Comparison of ENCODE assay signal across 8 cellular contexts in the genomic region with DNA sequence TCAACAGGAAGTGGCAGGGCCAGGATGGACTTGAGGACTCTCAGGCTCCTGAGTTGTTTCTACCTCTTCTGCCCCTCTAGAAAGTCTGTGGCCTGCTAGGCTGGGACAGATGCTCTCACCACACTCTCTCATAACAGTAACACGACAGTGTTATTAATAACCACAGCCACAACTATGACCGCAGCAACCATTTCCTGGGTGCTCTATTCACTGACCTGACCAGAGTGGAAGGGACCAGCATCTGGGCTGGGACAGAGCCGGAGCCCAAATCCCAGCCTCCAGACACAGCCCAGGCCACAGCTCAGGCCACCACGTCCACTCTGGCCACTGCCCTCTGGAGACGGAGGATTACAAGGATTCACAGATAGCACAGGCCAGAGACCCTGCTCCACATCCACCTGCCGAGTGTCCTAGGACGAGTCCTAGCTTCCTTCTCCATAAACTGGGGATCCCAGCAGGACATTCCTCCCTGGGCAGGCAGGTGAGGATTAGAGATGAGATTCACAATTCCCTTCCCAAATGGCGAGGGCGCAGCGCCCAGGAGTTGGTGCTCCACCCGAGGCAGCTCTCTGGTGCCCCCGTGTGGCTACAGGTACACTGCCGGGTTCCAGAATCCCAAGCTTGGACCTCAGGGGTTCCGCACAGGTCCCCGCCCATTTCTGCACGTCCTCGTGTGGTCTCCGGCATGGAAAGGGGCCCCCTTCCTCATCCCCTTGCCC. TPM values are rescaled to one million over a fixed set of nuclear protein-coding genes. Genes with fewer than 3 reads are reported as not detected.
A peak's percentile ranks its signal among the peaks of the same experiment; 100 is the strongest.
DNase-seq lines count a peak whose midpoint lies in the region; ATAC-seq, FAIRE-seq and TF ChIP-seq lines count a peak whose summit lies in the region.

No MANE protein-coding gene starts in this region.

- in situ Hi-C loops in K562 (cut with MboI): no loop called here

- H3K9ac ChIP-seq in K562 (ENCODE audit: insufficient read depth in 1 of 2, low read depth in 2 of 2, low read length in 2 of 2) (no peak overlapping the region), kidney (ENCODE audit: low read length in 2 of 2) (no peak overlapping the region)

- 17% methylated on average over 8 of the region's 18 CpGs for WGBS in K562 (ENCODE audit: insufficient coverage, low coverage, missing lambda C conversion rate)

- TF ChIP-seq RAD21 in K562 (CRISPR knock-in tag; conservative IDR thresholded peaks at IDR 0.05 in 1 of 2, IDR thresholded peaks at IDR 0.05 in 1 of 2): peak in 1 of 2 experiments; percentile 54; a peak in 2 of 4 replicates

- CTCF ChIA-PET in K562 (lab: Yijun Ruan, JAX; ENCODE audit: low intra/inter-chr PET ratio): interaction anchor here (1.0 kb wide), 1 partner anchor 742 kb away, joined by 3 read pairs; no protein-coding TSS in a partner anchor

- H3K36me3 ChIP-seq in K562 (ENCODE audit: control insufficient read depth, insufficient read depth, low read length) (no peaks in the 10 kb centered on the region), kidney (ENCODE audit: control insufficient read depth in 1 of 2, insufficient read depth in 2 of 2, low read length in 2 of 2) (no peaks in the 10 kb centered on the region)

- FAIRE-seq in K562 (lab: Jason Lieb, UNC): peak; percentile 52
- no peak for FAIRE-seq in kidney (lab: Jason Lieb, UNC)

- H4K20me1 ChIP-seq in K562 (replicated peaks; ENCODE audit: control insufficient read depth, insufficient read depth, low read length): peaks cover under 1% of the 10 kb centered on the region; the same call in 1 of the 2 replicates

- H3K27ac ChIP-seq in K562 (ENCODE audit: extremely low read depth, low read depth, low read length) (no peak overlapping the region), kidney (ENCODE audit: low read depth in 2 of 2, low read length in 2 of 2) (no peak overlapping the region)

- no peaks in the 10 kb centered on the region for H3K79me2 ChIP-seq in K562 (ENCODE audit: control insufficient read depth, insufficient read depth, low read length)

- POLR2A ChIA-PET in K562 (lab: Yijun Ruan, JAX): no interaction called here

- ATAC-seq in GM19351 (IDR thresholded peaks at IDR 0.05; ENCODE audit: unreplicated experiment) (peak; percentile 88), K562 (peak; percentile 76)

- H3K9me1 ChIP-seq in K562 (ENCODE audit: control insufficient read depth, insufficient read depth, low read length): no peaks in the 10 kb centered on the region

- H3K4me1 ChIP-seq in K562 (replicated peaks in 1 of 2; ENCODE audit: control insufficient read depth in 2 of 2, insufficient read depth in 2 of 2, low read length in 2 of 2): peaks cover 0 to 4% of the 10 kb centered on the region in 2 experiments; a peak in 1 of 5 replicates
- no peaks in the 10 kb centered on the region for H3K4me1 ChIP-seq in kidney (ENCODE audit: control insufficient read depth in 1 of 2, insufficient read depth in 1 of 2, low read depth in 1 of 2, low read length in 2 of 2)

- H3K4me2 ChIP-seq in K562 (ENCODE audit: insufficient read depth, low read length): no peak overlapping the region

- BruUV-seq in K562 (replicated peaks; lab: Mats Ljungman, UMichigan): no TSS peak

- no peak for TF ChIP-seq EP300 in K562 (IDR thresholded peaks at IDR 0.05; ENCODE audit: low read length)

- intact Hi-C loops in K562 (cut with micrococcal nuclease): loop anchor here (10.0 kb wide), 1 partner anchor 740 kb away; no protein-coding TSS in a partner anchor
- intact Hi-C loops in kidney (cut with DNase I): no loop called here

- TF ChIP-seq POLR2A in K562 (conservative IDR thresholded peaks at IDR 0.05): no peak

- peak; percentile 68 to 71 (median 68) for TF ChIP-seq CTCF in K562 (IDR thresholded peaks at IDR 0.05 in 2 of 3, conservative IDR thresholded peaks at IDR 0.05 in 1 of 3; ENCODE audit: insufficient read depth in 2 of 3, low read depth in 1 of 3, low read length in 3 of 3)
- peak; percentile 55 for TF ChIP-seq CTCF in kidney (IDR thresholded peaks at IDR 0.05; ENCODE audit: borderline replicate concordance, extremely low read depth, insufficient read depth)

- no peak overlapping the region for H2AFZ ChIP-seq in K562 (ENCODE audit: low read depth, low read length)

- no peak overlapping the region for H3K4me3 ChIP-seq in K562
- H3K4me3 ChIP-seq in kidney (ENCODE audit: low read length in 2 of 2): no peak overlapping the region

- no peaks in the 10 kb centered on the region for H3K27me3 ChIP-seq in K562 (ENCODE audit: control insufficient read depth in 2 of 2, insufficient read depth in 2 of 2, low read length in 2 of 2)

- DNase-seq in COLO668 (lab: John Stamatoyannopoulos, UW; ENCODE audit: unreplicated experiment): peak; percentile 77
- peak; percentile 74 for DNase-seq in HuH-7 (ENCODE audit: low spot score)
- DNase-seq in SKM-1 treated with dmso at 0.1 percent for 144 hours (lab: John Stamatoyannopoulos, UW; ENCODE audit: unreplicated experiment): peak; percentile 10
- peak; percentile 63 to 75 (median 70) for DNase-seq in K562 (ENCODE audit: extremely low read depth in 1 of 4, low spot score in 3 of 4)
- peak; percentile 84 for DNase-seq in kidney
- peak; percentile 21 to 31 for DNase-seq in stimulated activated CD8-positive, alpha-beta memory T cell treated with anti-CD3 and anti-CD28 coated beads, Interleukin-15, amount 100 ng/mL, for 48 hours (ENCODE audit: low read depth in 2 of 2)
- DNase-seq in NCI-H187 treated with DMSO at 0.1 percent for 48 hours (lab: John Stamatoyannopoulos, UW): no peak

- H3K9me3 ChIP-seq in K562 (replicated peaks; ENCODE audit: control insufficient read depth, insufficient read depth, low read depth, low read length): no peaks in the 10 kb centered on the region
- no peaks in the 10 kb centered on the region for H3K9me3 ChIP-seq in kidney (ENCODE audit: control insufficient read depth in 1 of 2, low read length in 2 of 2)

RNA-seq across cellular contexts. Expression of gene PNPLA5, which starts 7.1 kb away (rescaled TPM):
- not detected in 2 replicates for total RNA-seq in K562 (2011; cell fraction: chromatin; rRNA removed; ENCODE audit: low replicate concordance)
- total RNA-seq in K562 (2011; cell fraction: nucleolus; rRNA removed): not detected in 2 replicates
- not detected in 2 replicates for total RNA-seq in K562 (2011; cell fraction: nucleoplasm; rRNA removed)
- total RNA-seq in K562 (2014; rRNA removed) (not detected in 2 replicates), K562 (2014; rRNA removed; fragmentation: Illumina TruSeq; extraction: Trizol) (not detected in 2 replicates), K562 (2015; rRNA removed; fragmentation: Illumina TruSeq; extraction: Trizol) (not detected in 2 replicates), K562 (2021) (not detected in 2 replicates), kidney (not detected)
- polyA plus RNA-seq in K562 (2011; rRNA removed) (not detected in 2 replicates), K562 (2014; fragmentation: Illumina TruSeq; extraction: Trizol) (not detected in 2 replicates), K562 (2014; fragmentation: Nextera tagmentation; extraction: Ambion mirVana) (not detected), K562 (2014; rRNA removed) (not detected in 2 replicates), kidney (ENCODE audit: insufficient read depth, low read depth, low replicate concordance) (not detected)
- polyA plus RNA-seq in K562 (2011; cell fraction: cytosol; rRNA removed): not detected in 2 replicates
- not detected in 2 replicates for polyA plus RNA-seq in K562 (2011; cell fraction: nucleus; rRNA removed)
- polyA plus RNA-seq in K562 (2012): not detected in 2 replicates
- polyA minus RNA-seq in K562 (2011; rRNA and poly(A)+ RNA removed): not detected in 2 replicates
- polyA minus RNA-seq in K562 (2011; cell fraction: cytosol; rRNA and poly(A)+ RNA removed): not detected in 2 replicates
- polyA minus RNA-seq in K562 (2011; cell fraction: nucleus; rRNA and poly(A)+ RNA removed): not detected in 2 replicates

RNA-seq across cellular contexts. Expression of gene SULT4A1, which starts 22.4 kb away (rescaled TPM):
- 0.46 and 0.81 TPM in 2 replicates for total RNA-seq in K562 (2011; cell fraction: chromatin; rRNA removed; ENCODE audit: low replicate concordance)
- total RNA-seq in K562 (2011; cell fraction: nucleolus; rRNA removed): 0.33 and 0.66 TPM in 2 replicates
- total RNA-seq in K562 (2011; cell fraction: nucleoplasm; rRNA removed): 0.23 and 0.29 TPM in 2 replicates
- 0.08 TPM in 1 of 2 replicates, not detected in the other for total RNA-seq in K562 (2014; rRNA removed)
- 0.07 and 0.10 TPM in 2 replicates for total RNA-seq in K562 (2014; rRNA removed; fragmentation: Illumina TruSeq; extraction: Trizol)
- 0.08 TPM in 1 of 2 replicates, not detected in the other for total RNA-seq in K562 (2015; rRNA removed; fragmentation: Illumina TruSeq; extraction: Trizol)
- 0.11 and 0.20 TPM in 2 replicates for total RNA-seq in K562 (2021)
- 0.09 and 0.14 TPM in 2 replicates for polyA plus RNA-seq in K562 (2011; rRNA removed)
- 0.12 TPM in 1 of 2 replicates, not detected in the other for polyA plus RNA-seq in K562 (2011; cell fraction: cytosol; rRNA removed)
- polyA plus RNA-seq in K562 (2011; cell fraction: nucleus; rRNA removed): 1.6 and 2.7 TPM in 2 replicates
- 0.09 and 0.64 TPM in 2 replicates for polyA plus RNA-seq in K562 (2012)
- polyA plus RNA-seq in K562 (2014; fragmentation: Illumina TruSeq; extraction: Trizol): 0.06 and 0.10 TPM in 2 replicates
- under 1 TPM in 1 of 2 experiments, not detected in 1; 0.03 TPM for polyA plus RNA-seq in K562 (2014; fragmentation: Nextera tagmentation; extraction: Ambion mirVana)
- polyA plus RNA-seq in K562 (2014; rRNA removed): 0.07 and 0.11 TPM in 2 replicates
- polyA minus RNA-seq in K562 (2011; rRNA and poly(A)+ RNA removed): 0.09 and 0.18 TPM in 2 replicates
- 0.29 TPM in 1 of 2 replicates, not detected in the other for polyA minus RNA-seq in K562 (2011; cell fraction: cytosol; rRNA and poly(A)+ RNA removed)
- polyA minus RNA-seq in K562 (2011; cell fraction: nucleus; rRNA and poly(A)+ RNA removed): 0.27 and 0.67 TPM in 2 replicates
- total RNA-seq in kidney: 0.57 TPM
- polyA plus RNA-seq in kidney (ENCODE audit: insufficient read depth, low read depth, low replicate concordance): 0.52 TPM

RNA-seq across cellular contexts. Expression of gene PNPLA3, which starts 38.8 kb away (rescaled TPM):
- 3.3 and 5.3 TPM in 2 replicates for total RNA-seq in K562 (2011; cell fraction: chromatin; rRNA removed; ENCODE audit: low replicate concordance)
- 0.79 and 1.3 TPM in 2 replicates for total RNA-seq in K562 (2011; cell fraction: nucleolus; rRNA removed)
- total RNA-seq in K562 (2011; cell fraction: nucleoplasm; rRNA removed): 1.5 and 5.2 TPM in 2 replicates
- total RNA-seq in K562 (2014; rRNA removed) (0.08 TPM in 1 of 2 replicates, not detected in the other), K562 (2014; rRNA removed; fragmentation: Illumina TruSeq; extraction: Trizol) (0.16 TPM in 1 of 2 replicates, not detected in the other), K562 (2015; rRNA removed; fragmentation: Illumina TruSeq; extraction: Trizol) (not detected in 2 replicates), K562 (2021) (0.09 and 0.38 TPM in 2 replicates), kidney (0.54 TPM)
- polyA plus RNA-seq in K562 (2011; rRNA removed) (0.20 and 0.87 TPM in 2 replicates), K562 (2014; fragmentation: Illumina TruSeq; extraction: Trizol) (0.06 and 0.48 TPM in 2 replicates), K562 (2014; fragmentation: Nextera tagmentation; extraction: Ambion mirVana) (not detected), K562 (2014; rRNA removed) (not detected in 2 replicates), kidney (ENCODE audit: insufficient read depth, low read depth, low replicate concordance) (1.2 TPM)
- polyA plus RNA-seq in K562 (2011; cell fraction: cytosol; rRNA removed): 0.75 TPM in 1 of 2 replicates, not detected in the other
- polyA plus RNA-seq in K562 (2011; cell fraction: nucleus; rRNA removed): 1.1 and 3.7 TPM in 2 replicates
- polyA plus RNA-seq in K562 (2012): 0.10 and 0.25 TPM in 2 replicates
- polyA minus RNA-seq in K562 (2011; rRNA and poly(A)+ RNA removed): 0.53 and 0.96 TPM in 2 replicates
- polyA minus RNA-seq in K562 (2011; cell fraction: cytosol; rRNA and poly(A)+ RNA removed): not detected in 2 replicates
- polyA minus RNA-seq in K562 (2011; cell fraction: nucleus; rRNA and poly(A)+ RNA removed): 1.2 and 1.6 TPM in 2 replicates
